ENCODE assay signal across 11 cellular contexts in genomic region chr16:13436641-13437423, GRCh38.
DNase-seq lines count a peak whose midpoint lies in the region; ATAC-seq lines count a peak whose summit lies in the region.
"Had no signal": no experiment of that assay in that cellular context is flagged by ENCODE, and none has a peak within 500 bp of the region (broad histone marks: within the 10 kb centered on the region; RNA-seq: fewer than 3 reads in every experiment).

No MANE protein-coding gene starts in this region.

- DNase-seq in kidney tubule cell (ENCODE audit: low spot score) (peak; percentile 100), NCI-H2196 treated with DMSO at 0.1 percent for 48 hours (lab: John Stamatoyannopoulos, UW; ENCODE audit: unreplicated experiment) (no peak), DMS153 treated with DMSO at 0.1 percent for 48 hours (lab: John Stamatoyannopoulos, UW; ENCODE audit: unreplicated experiment) (no peak), GM19238 (ENCODE audit: insufficient read length, low spot score) (no peak), NOMO-1 (lab: John Stamatoyannopoulos, UW; ENCODE audit: unreplicated experiment in 2 of 2) (no peak)
- DNase-seq: activated CD4-positive, alpha-beta T cell treated with anti-CD3 and anti-CD28 coated beads, Interleukin-2, amount 10 ng/mL, durations not matched to agents 7 days and 5 days; effector memory CD8-positive, alpha-beta T cell; NCI-H1417 had no signal

- ATAC-seq in GM18498 (IDR thresholded peaks at IDR 0.05; ENCODE audit: unreplicated experiment) (peak; percentile 73), GM21423 (IDR thresholded peaks at IDR 0.05; ENCODE audit: unreplicated experiment) (peak; percentile 75), HG03571 (IDR thresholded peaks at IDR 0.05; ENCODE audit: unreplicated experiment) (peak; percentile 81)
- ATAC-seq: effector memory CD8-positive, alpha-beta T cell had no signal
